In genomic region chr5:31531888-31532710, GRCh38 we compare ENCODE assay signal across 8 cellular contexts.
DNase-seq lines count a peak whose midpoint lies in the region; ATAC-seq and TF ChIP-seq lines count a peak whose summit lies in the region.

Gene C5orf22, plus strand, starts transcription at chr5:31532301. Its CDS starts 92 bp downstream, at chr5:31532393.
Gene DROSHA, minus strand, starts transcription at chr5:31532093. Its CDS starts 3,034 bp downstream, at chr5:31529059.

- peak; percentile 93 for DNase-seq in AG10803 (ENCODE audit: low read depth)
- peak; percentile 97 to 99 for DNase-seq in NCI-H446 (lab: John Stamatoyannopoulos, UW)
- peak; percentile 79 for DNase-seq in activated CD4-positive, CD25-positive, alpha-beta regulatory T cell treated with anti-CD3 and anti-CD28 coated beads, Interleukin-2, amount 50 U/mL, for 16 hours (ENCODE audit: low read depth, low spot score)
- DNase-seq in cerebellar cortex (ENCODE audit: low spot score) = peak; percentile 99
- DNase-seq in islet precursor cell = peak; percentile 98
- peak; percentile 88 to 93 (median 89) for DNase-seq in stimulated activated CD4-positive, alpha-beta T cell treated with anti-CD3 and anti-CD28 coated beads, Interleukin-12 subunit alpha, Interleukin-12 subunit beta, amount 100 ng/mL, for 48 hours (ENCODE audit: low read depth in 2 of 3, low spot score in 1 of 3)

- H3K4me3 ChIP-seq in AG10803 (ENCODE audit: low read length) = peak within 1 kb of the TSS; percentile 93

- ATAC-seq in GM19025 (IDR thresholded peaks at IDR 0.05; ENCODE audit: low read depth, unreplicated experiment) (peak; percentile 95), HG03342 (IDR thresholded peaks at IDR 0.05; ENCODE audit: unreplicated experiment) (peak; percentile 93)

- TF ChIP-seq CTCF in AG10803 (conservative IDR thresholded peaks at IDR 0.05; ENCODE audit: low read length) = peak; percentile 17; the same call in 1 of the 2 replicates

Comparison
In these comparisons a context has a peak if more than half of its experiments do, and no peak if none do; other contexts are left out.
1. Peak in every context shown above with its lines: DNase-seq, ATAC-seq and H3K4me3 ChIP-seq.